Comparison of ENCODE assay signal across 36 cellular contexts in the genomic region with DNA sequence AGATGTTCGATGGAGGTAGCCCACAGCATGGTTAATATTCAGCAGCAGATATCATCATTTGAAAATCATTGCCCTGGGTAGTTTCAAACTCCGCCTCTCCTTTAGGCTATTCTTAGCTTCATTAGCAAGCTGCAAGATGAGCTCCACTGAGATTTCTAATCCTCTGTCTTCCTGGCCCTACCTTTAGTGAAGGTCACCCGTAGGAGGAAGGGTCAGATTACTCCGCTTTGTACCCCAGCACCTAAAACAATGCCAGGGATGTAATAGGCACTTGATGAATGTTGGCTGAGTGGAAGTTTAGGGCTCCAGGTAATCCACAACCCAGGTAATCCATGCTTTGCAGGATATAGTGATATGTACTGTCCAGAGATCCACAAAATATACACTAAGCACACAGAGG.
"Had no signal": no experiment of that assay in that cellular context is flagged by ENCODE, and none has a peak within 500 bp of the region (broad histone marks: within the 10 kb centered on the region; RNA-seq: fewer than 3 reads in every experiment).

No MANE protein-coding gene starts in this region.

- H3K4me1 Mint-ChIP-seq: activated CD4-positive, alpha-beta memory T cell treated with anti-CD3 and anti-CD28 coated beads, Interleukin-2, amount 10 ng/mL, durations not matched to agents 7 days and 5 days; activated CD4-positive, alpha-beta T cell treated with anti-CD3 and anti-CD28 coated beads for 36 hours; activated CD4-positive, alpha-beta T cell treated with anti-CD3 and anti-CD28 coated beads, Interleukin-2, amount 10 ng/mL, durations not matched to agents 7 days and 5 days; activated CD8-positive, alpha-beta memory T cell treated with anti-CD3 and anti-CD28 coated beads, Interleukin-2, amount 10 ng/mL, durations not matched to agents 7 days and 5 days; activated naive CD4-positive, alpha-beta T cell treated with anti-CD3 and anti-CD28 coated beads, Interleukin-2, amount 10 ng/mL, durations not matched to agents 7 days and 5 days; activated naive CD4-positive, alpha-beta T cell treated with anti-CD3 and anti-CD28 coated beads, Interleukin-2, amount 50 U/mL, for 24 hours; activated naive CD8-positive, alpha-beta T cell treated with anti-CD3 and anti-CD28 coated beads, Interleukin-2, amount 10 ng/mL, durations not matched to agents 7 days and 5 days; activated naive CD8-positive, alpha-beta T cell treated with anti-CD3 and anti-CD28 coated beads, Interleukin-2, amount 50 U/mL, for 24 hours; central memory CD8-positive, alpha-beta T cell had no signal

- H3K4me3 Mint-ChIP-seq: activated CD4-positive, alpha-beta memory T cell treated with anti-CD3 and anti-CD28 coated beads, Interleukin-2, amount 10 ng/mL, durations not matched to agents 7 days and 5 days; activated CD4-positive, alpha-beta T cell treated with anti-CD3 and anti-CD28 coated beads for 36 hours; activated CD4-positive, alpha-beta T cell treated with anti-CD3 and anti-CD28 coated beads, Interleukin-2, amount 10 ng/mL, durations not matched to agents 7 days and 5 days; activated CD8-positive, alpha-beta memory T cell treated with anti-CD3 and anti-CD28 coated beads, Interleukin-2, amount 10 ng/mL, durations not matched to agents 7 days and 5 days; activated CD8-positive, alpha-beta T cell treated with anti-CD3 and anti-CD28 coated beads, Interleukin-2, amount 10 ng/mL, durations not matched to agents 7 days and 5 days; activated naive CD4-positive, alpha-beta T cell treated with anti-CD3 and anti-CD28 coated beads, Interleukin-2, amount 10 ng/mL, durations not matched to agents 7 days and 5 days; activated naive CD4-positive, alpha-beta T cell treated with anti-CD3 and anti-CD28 coated beads, Interleukin-2, amount 50 U/mL, for 24 hours; activated naive CD8-positive, alpha-beta T cell; activated naive CD8-positive, alpha-beta T cell treated with anti-CD3 and anti-CD28 coated beads, Interleukin-2, amount 10 ng/mL, durations not matched to agents 7 days and 5 days; activated naive CD8-positive, alpha-beta T cell treated with anti-CD3 and anti-CD28 coated beads, Interleukin-2, amount 50 U/mL, for 24 hours; activated T-cell treated with anti-CD3 and anti-CD28 coated beads, Interleukin-2, amount 50 U/mL, for 24 hours; brain; central memory CD8-positive, alpha-beta T cell; T-helper 1 cell treated with Interleukin-12 subunit alpha and Interleukin-12 subunit beta and Interleukin-4 antibody, amounts not matched to agents 30 μg/mL and 1 μg/mL, for 36 hours; T-helper 2 cell treated with Interferon-gamma antibody and Interleukin-4, amounts not matched to agents 5 μg/mL and 100 μg/mL, for 36 hours had no signal

- DNase-seq: activated CD4-positive, alpha-beta memory T cell treated with anti-CD3 and anti-CD28 coated beads, Interleukin-2, amount 10 ng/mL, durations not matched to agents 7 days and 5 days; activated CD4-positive, alpha-beta T cell treated with anti-CD3 and anti-CD28 coated beads for 1 hour; activated CD4-positive, alpha-beta T cell treated with anti-CD3 and anti-CD28 coated beads for 36 hours; activated CD4-positive, alpha-beta T cell treated with anti-CD3 and anti-CD28 coated beads for 48 hours; activated CD4-positive, alpha-beta T cell treated with anti-CD3 and anti-CD28 coated beads, Interleukin-2, amount 10 ng/mL, durations not matched to agents 7 days and 5 days; activated CD4-positive, alpha-beta T cell treated with anti-CD3 and anti-CD28 coated beads, Interleukin-2, amount 50 U/mL, for 48 hours; activated CD4-positive, CD25-positive, alpha-beta regulatory T cell; activated CD8-positive, alpha-beta memory T cell treated with anti-CD3 and anti-CD28 coated beads for 24 hours; activated CD8-positive, alpha-beta memory T cell treated with anti-CD3 and anti-CD28 coated beads, Interleukin-2, amount 10 ng/mL, durations not matched to agents 7 days and 5 days; activated CD8-positive, alpha-beta memory T cell treated with anti-CD3 and anti-CD28 coated beads, Interleukin-2, amount 50 U/mL, for 48 hours; activated CD8-positive, alpha-beta T cell treated with anti-CD3 and anti-CD28 coated beads, Interleukin-2, amount 10 ng/mL, durations not matched to agents 7 days and 5 days; activated effector memory CD4-positive, alpha-beta T cell treated with Interleukin-2 at 50 U/mL for 16 hours; activated gamma-delta T cell; activated naive CD4-positive, alpha-beta T cell treated with anti-CD3 and anti-CD28 coated beads, Interleukin-2, amount 10 ng/mL, durations not matched to agents 7 days and 5 days; activated naive CD4-positive, alpha-beta T cell treated with Interleukin-2 at 50 U/mL for 16 hours; activated naive CD8-positive, alpha-beta T cell treated with anti-CD3 and anti-CD28 coated beads, Interleukin-2, amount 10 ng/mL, durations not matched to agents 7 days and 5 days; activated naive CD8-positive, alpha-beta T cell treated with anti-CD3 and anti-CD28 coated beads, Interleukin-2, amount 50 U/mL, for 24 hours; activated T-cell treated with anti-CD3 and anti-CD28 coated beads, Interleukin-2, amount 50 U/mL, for 24 hours; activated T-cell treated with anti-CD3 and anti-CD28 coated beads, Interleukin-2, amount 50 U/mL, for 48 hours; amygdala; anterior cingulate cortex; cerebellar nuclear complex; T-helper 1 cell; T-helper 2 cell; T-helper 9 cell had no signal

- H3K27ac ChIP-seq: ascending aorta, cardiac muscle cell, VCaP had no signal

- H3K4me3 ChIP-seq: ascending aorta, cardiac muscle cell had no signal

- H3K27me3 Mint-ChIP-seq: activated CD4-positive, alpha-beta memory T cell treated with anti-CD3 and anti-CD28 coated beads, Interleukin-2, amount 10 ng/mL, durations not matched to agents 7 days and 5 days; activated CD4-positive, alpha-beta T cell treated with anti-CD3 and anti-CD28 coated beads for 36 hours; activated CD4-positive, alpha-beta T cell treated with anti-CD3 and anti-CD28 coated beads, Interleukin-2, amount 10 ng/mL, durations not matched to agents 7 days and 5 days; activated CD8-positive, alpha-beta memory T cell treated with anti-CD3 and anti-CD28 coated beads, Interleukin-2, amount 10 ng/mL, durations not matched to agents 7 days and 5 days; activated naive CD4-positive, alpha-beta T cell treated with anti-CD3 and anti-CD28 coated beads, Interleukin-2, amount 10 ng/mL, durations not matched to agents 7 days and 5 days; activated naive CD4-positive, alpha-beta T cell treated with anti-CD3 and anti-CD28 coated beads, Interleukin-2, amount 50 U/mL, for 24 hours; activated naive CD8-positive, alpha-beta T cell; activated naive CD8-positive, alpha-beta T cell treated with anti-CD3 and anti-CD28 coated beads, Interleukin-2, amount 10 ng/mL, durations not matched to agents 7 days and 5 days; activated naive CD8-positive, alpha-beta T cell treated with anti-CD3 and anti-CD28 coated beads, Interleukin-2, amount 50 U/mL, for 24 hours; activated T-cell treated with anti-CD3 and anti-CD28 coated beads, Interleukin-2, amount 50 U/mL, for 24 hours; central memory CD8-positive, alpha-beta T cell had no signal

- H3K36me3 Mint-ChIP-seq: activated CD8-positive, alpha-beta memory T cell treated with anti-CD3 and anti-CD28 coated beads, Interleukin-2, amount 10 ng/mL, durations not matched to agents 7 days and 5 days; activated naive CD4-positive, alpha-beta T cell treated with anti-CD3 and anti-CD28 coated beads, Interleukin-2, amount 10 ng/mL, durations not matched to agents 7 days and 5 days; activated naive CD4-positive, alpha-beta T cell treated with anti-CD3 and anti-CD28 coated beads, Interleukin-2, amount 50 U/mL, for 24 hours; activated naive CD8-positive, alpha-beta T cell; activated naive CD8-positive, alpha-beta T cell treated with anti-CD3 and anti-CD28 coated beads, Interleukin-2, amount 10 ng/mL, durations not matched to agents 7 days and 5 days had no signal

- H3K27ac Mint-ChIP-seq: activated CD4-positive, alpha-beta memory T cell treated with anti-CD3 and anti-CD28 coated beads, Interleukin-2, amount 10 ng/mL, durations not matched to agents 7 days and 5 days; activated CD4-positive, alpha-beta T cell treated with anti-CD3 and anti-CD28 coated beads for 36 hours; activated CD4-positive, alpha-beta T cell treated with anti-CD3 and anti-CD28 coated beads, Interleukin-2, amount 10 ng/mL, durations not matched to agents 7 days and 5 days; activated CD8-positive, alpha-beta memory T cell treated with anti-CD3 and anti-CD28 coated beads, Interleukin-2, amount 10 ng/mL, durations not matched to agents 7 days and 5 days; activated CD8-positive, alpha-beta T cell treated with anti-CD3 and anti-CD28 coated beads, Interleukin-2, amount 10 ng/mL, durations not matched to agents 7 days and 5 days; activated naive CD4-positive, alpha-beta T cell treated with anti-CD3 and anti-CD28 coated beads, Interleukin-2, amount 10 ng/mL, durations not matched to agents 7 days and 5 days; activated naive CD4-positive, alpha-beta T cell treated with anti-CD3 and anti-CD28 coated beads, Interleukin-2, amount 50 U/mL, for 24 hours; activated naive CD8-positive, alpha-beta T cell; activated naive CD8-positive, alpha-beta T cell treated with anti-CD3 and anti-CD28 coated beads, Interleukin-2, amount 10 ng/mL, durations not matched to agents 7 days and 5 days; activated naive CD8-positive, alpha-beta T cell treated with anti-CD3 and anti-CD28 coated beads, Interleukin-2, amount 50 U/mL, for 24 hours; activated T-cell treated with anti-CD3 and anti-CD28 coated beads, Interleukin-2, amount 50 U/mL, for 24 hours; activated T-helper 2 cell treated with anti-CD3 and anti-CD28 coated beads, Interferon-gamma antibody, Interleukin-2, Interleukin-4, amounts not matched to agents 10 μg/mL and 5 μg/mL and 100 μg/mL, durations not matched to agents 14 hours and 24 hours and 36 hours; T-helper 1 cell treated with Interleukin-12 subunit alpha and Interleukin-12 subunit beta and Interleukin-4 antibody, amounts not matched to agents 30 μg/mL and 1 μg/mL, for 36 hours; T-helper 2 cell treated with Interferon-gamma antibody and Interleukin-4, amounts not matched to agents 5 μg/mL and 100 μg/mL, for 36 hours had no signal

- H3K27me3 ChIP-seq: ascending aorta, cardiac muscle cell had no signal

- H3K36me3 ChIP-seq: ascending aorta, cardiac muscle cell had no signal

- H3K9me3 ChIP-seq: ascending aorta had no signal

- ATAC-seq: activated CD4-positive, alpha-beta T cell treated with anti-CD3 and anti-CD28 coated beads for 36 hours; activated CD4-positive, CD25-positive, alpha-beta regulatory T cell treated with anti-CD3 and anti-CD28 coated beads, Interleukin-2, amount 50 U/mL, for 24 hours; activated CD8-positive, alpha-beta memory T cell treated with anti-CD3 and anti-CD28 coated beads, Interleukin-2, amount 10 ng/mL, durations not matched to agents 7 days and 5 days; activated CD8-positive, alpha-beta T cell treated with anti-CD3 and anti-CD28 coated beads, Interleukin-2, amount 10 ng/mL, durations not matched to agents 7 days and 5 days; activated naive CD8-positive, alpha-beta T cell treated with anti-CD3 and anti-CD28 coated beads, Interleukin-2, amount 50 U/mL, for 24 hours had no signal

- H3K9me3 Mint-ChIP-seq: activated naive CD4-positive, alpha-beta T cell treated with anti-CD3 and anti-CD28 coated beads, Interleukin-2, amount 50 U/mL, for 24 hours; activated T-cell treated with anti-CD3 and anti-CD28 coated beads, Interleukin-2, amount 50 U/mL, for 24 hours had no signal
